Comparison of ENCODE assay signal across 17 cellular contexts in genomic region chr16:72739577-72739976, GRCh38.
DNase-seq lines count a peak whose midpoint lies in the region; FAIRE-seq and TF ChIP-seq lines count a peak whose summit lies in the region.
"Had no signal": no experiment of that assay in that cellular context is flagged by ENCODE, and none has a peak within 500 bp of the region (broad histone marks: within the 10 kb centered on the region; RNA-seq: fewer than 3 reads in every experiment).

No MANE protein-coding gene starts in this region.

- H4K20me1 ChIP-seq in mammary epithelial cell (ENCODE audit: insufficient read depth, low read length) (no peaks in the 10 kb centered on the region), astrocyte (ENCODE audit: insufficient read depth, low read length) (no peaks in the 10 kb centered on the region), hepatocyte (ENCODE audit: insufficient read depth, poor library complexity, severe bottlenecking) (no peaks in the 10 kb centered on the region)

- BruUV-seq in mammary epithelial cell (replicated peaks; lab: Mats Ljungman, UMichigan), result no TSS peak
- BruUV-seq in MCF 10A (replicated peaks; lab: Mats Ljungman, UMichigan), result no TSS peak

- H3K79me2 ChIP-seq in mammary epithelial cell (ENCODE audit: insufficient read depth, low read length), result no peaks in the 10 kb centered on the region
- no peaks in the 10 kb centered on the region for H3K79me2 ChIP-seq in astrocyte (ENCODE audit: insufficient read depth, low read length)
- H3K79me2 ChIP-seq in hepatocyte, result no peaks in the 10 kb centered on the region

- H3K4me1 Mint-ChIP-seq in MCF 10A (ENCODE audit: insufficient read depth, unreplicated experiment) (peaks cover 4% of the 10 kb centered on the region), astrocyte (ENCODE audit: low read depth, unreplicated experiment) (peaks cover 16% of the 10 kb centered on the region)
- H3K4me1 Mint-ChIP-seq: activated T-helper 17 cell treated with anti-CD3 and anti-CD28 coated beads, Interleukin-2, amount 50 U/mL, for 72 hours had no signal

- H3K9me3 Mint-ChIP-seq in MCF 10A (ENCODE audit: unreplicated experiment) (no peaks in the 10 kb centered on the region), astrocyte (ENCODE audit: unreplicated experiment) (peaks cover 6% of the 10 kb centered on the region)

- H3K27ac ChIP-seq in mammary epithelial cell (ENCODE audit: insufficient read depth, low read depth, low read length) (no peak overlapping the region), astrocyte (ENCODE audit: low read depth, low read length) (peak overlapping the region; percentile 14), hepatocyte (peak overlapping the region; percentile 24), thyroid gland (peak overlapping the region; percentile 61 to 80 (median 66)), ascending aorta (no peak overlapping the region)
- H3K27ac ChIP-seq: 22Rv1, neutrophil had no signal

- intact Hi-C loops in mammary epithelial cell (cut with micrococcal nuclease), result no loop called here
- intact Hi-C loops in MCF 10A (cut with micrococcal nuclease), result no loop called here
- intact Hi-C loops in thyroid gland (cut with DNase I), result no loop called here
- intact Hi-C loops in ascending aorta (cut with DNase I), result no loop called here

- TF ChIP-seq CTCF in mammary epithelial cell (conservative IDR thresholded peaks at IDR 0.05 in 1 of 2, IDR thresholded peaks at IDR 0.05 in 1 of 2; ENCODE audit: extremely low read depth in 1 of 2, insufficient read depth in 1 of 2, low read depth in 1 of 2, low read length in 2 of 2) (no peak), MCF 10A (IDR thresholded peaks at IDR 0.05; ENCODE audit: unreplicated experiment) (no peak), astrocyte (IDR thresholded peaks at IDR 0.05; ENCODE audit: insufficient read depth, low read depth, low read length) (no peak), hepatocyte (IDR thresholded peaks at IDR 0.05; ENCODE audit: poor library complexity) (no peak), thyroid gland (IDR thresholded peaks at IDR 0.05) (no peak), ascending aorta (IDR thresholded peaks at IDR 0.05) (no peak)

- H3K27me3 ChIP-seq in mammary epithelial cell (ENCODE audit: insufficient read depth, low read length) (no peaks in the 10 kb centered on the region), astrocyte (ENCODE audit: insufficient read depth, low read length) (no peaks in the 10 kb centered on the region), hepatocyte (no peaks in the 10 kb centered on the region), thyroid gland (no peaks in the 10 kb centered on the region), ascending aorta (no peaks in the 10 kb centered on the region)
- H3K27me3 ChIP-seq: neutrophil had no signal

- CTCF ChIA-PET in mammary epithelial cell (lab: Charles Lee; ENCODE audit: low non-redundant PET) (interaction anchor here (0.5 kb wide), 1 partner anchor 10 kb away, joined by 11 read pairs; no protein-coding TSS in a partner anchor), MCF 10A (lab: Yijun Ruan, JAX) (interaction anchor here (0.7 kb wide), 1 partner anchor 14 kb away, joined by 3 read pairs; no protein-coding TSS in a partner anchor)

- 0% methylated on average over 1 of the region's 1 CpG for WGBS in mammary epithelial cell (ENCODE audit: low coverage, missing lambda C conversion rate)
- whole genome bisulfite sequencing in hepatocyte (ENCODE audit: low lambda C conversion rate, missing lambda C conversion rate), result 29% methylated on average over 1 of the region's 1 CpG
- WGBS in thyroid gland, 2 donors, result 19 to 25% methylated on average over 1 of the region's 1 CpG

- H3K4me3 ChIP-seq in mammary epithelial cell (replicated peaks in 1 of 3; ENCODE audit: insufficient read depth in 1 of 3, low read depth in 2 of 3, low read length in 3 of 3), result no peak overlapping the region
- no peak overlapping the region for H3K4me3 ChIP-seq in astrocyte (ENCODE audit: insufficient read depth, low read depth, low read length)
- no peak overlapping the region for H3K4me3 ChIP-seq in hepatocyte
- no peak overlapping the region for H3K4me3 ChIP-seq in thyroid gland (replicated peaks in 1 of 3)
- no peak overlapping the region for H3K4me3 ChIP-seq in ascending aorta

- POLR2A ChIA-PET in MCF 10A (lab: Yijun Ruan, JAX), result interaction anchor here (0.6 kb wide), 1 partner anchor 114 kb away, joined by 3 read pairs; no protein-coding TSS in a partner anchor

- in situ Hi-C loops in mammary epithelial cell (cut with MboI; ENCODE audit: low sequenced_read_pairs in 2 of 2), result no loop called here

- no peak for FAIRE-seq in astrocyte (lab: Jason Lieb, UNC)
- FAIRE-seq: endothelial cell of umbilical vein had no signal

- peak overlapping the region; percentile 1 for H2AFZ ChIP-seq in mammary epithelial cell (ENCODE audit: low read depth, low read length)
- no peak overlapping the region for H2AFZ ChIP-seq in astrocyte (ENCODE audit: low read depth, low read length)
- no peak overlapping the region for H2AFZ ChIP-seq in hepatocyte

- H3K4me3 Mint-ChIP-seq in MCF 10A (ENCODE audit: unreplicated experiment), result no peak overlapping the region
- H3K4me3 Mint-ChIP-seq in astrocyte (ENCODE audit: unreplicated experiment), result no peak overlapping the region
- H3K4me3 Mint-ChIP-seq: activated CD8-positive, alpha-beta T cell treated with anti-CD3 and anti-CD28 coated beads for 36 hours; activated T-helper 17 cell treated with anti-CD3 and anti-CD28 coated beads, Interleukin-2, amount 50 U/mL, for 72 hours; stimulated activated naive CD8-positive, alpha-beta T cell treated with anti-CD3 and anti-CD28 coated beads, Interleukin-15, Interleukin-2, amounts not matched to agents 100 ng/mL and 50 ng/mL, for 24 hours had no signal

- DNase-seq in mammary epithelial cell, result peak; percentile 8
- no peak for DNase-seq in MCF 10A (ENCODE audit: unreplicated experiment)
- DNase-seq in astrocyte (ENCODE audit: low read depth), result peak; percentile 83
- no peak for DNase-seq in hepatocyte (ENCODE audit: low spot score)
- no peak for DNase-seq in thyroid gland
- DNase-seq in mucosa of gallbladder (ENCODE audit: low spot score), result no peak
- DNase-seq in ascending aorta (ENCODE audit: low spot score in 2 of 2), result no peak
- no peak for DNase-seq in NCI-H748 treated with DMSO at 0.1 percent for 48 hours (lab: John Stamatoyannopoulos, UW)
- DNase-seq: activated CD8-positive, alpha-beta T cell treated with anti-CD3 and anti-CD28 coated beads for 36 hours; caudate nucleus; NK-92 treated with Interleukin-12 subunit alpha and Interleukin-12 subunit beta, amount 100 ng/mL, for 24 hours; SHP77 treated with DMSO at 0.1 percent for 48 hours had no signal

- H3K27ac Mint-ChIP-seq in MCF 10A (ENCODE audit: low read depth, unreplicated experiment), result no peak overlapping the region
- H3K27ac Mint-ChIP-seq in astrocyte (ENCODE audit: unreplicated experiment), result peak overlapping the region; percentile 73
- H3K27ac Mint-ChIP-seq: activated CD8-positive, alpha-beta T cell treated with anti-CD3 and anti-CD28 coated beads for 36 hours; activated T-helper 17 cell treated with anti-CD3 and anti-CD28 coated beads, Interleukin-2, amount 50 U/mL, for 72 hours; stimulated activated naive CD8-positive, alpha-beta T cell treated with anti-CD3 and anti-CD28 coated beads, Interleukin-15, Interleukin-2, amounts not matched to agents 100 ng/mL and 50 ng/mL, for 24 hours had no signal

- H3K36me3 ChIP-seq in mammary epithelial cell (ENCODE audit: insufficient read depth, low read length) (no peaks in the 10 kb centered on the region), astrocyte (ENCODE audit: insufficient read depth, low read length) (no peaks in the 10 kb centered on the region), hepatocyte (replicated peaks; ENCODE audit: insufficient read depth, low read depth) (no peaks in the 10 kb centered on the region), thyroid gland (no peaks in the 10 kb centered on the region), ascending aorta (no peaks in the 10 kb centered on the region)
- H3K36me3 ChIP-seq: neutrophil had no signal

- peaks cover 3% of the 10 kb centered on the region for H3K4me1 ChIP-seq in mammary epithelial cell (ENCODE audit: insufficient read depth, low read length)
- no peaks in the 10 kb centered on the region for H3K4me1 ChIP-seq in astrocyte (ENCODE audit: insufficient read depth, low read length)
- peaks cover 12% of the 10 kb centered on the region for H3K4me1 ChIP-seq in hepatocyte (ENCODE audit: insufficient read depth)
- H3K4me1 ChIP-seq in thyroid gland, result peaks cover 14 to 21% of the 10 kb centered on the region in 2 donors
- no peaks in the 10 kb centered on the region for H3K4me1 ChIP-seq in ascending aorta

- no peaks in the 10 kb centered on the region for H3K9me3 ChIP-seq in mammary epithelial cell (replicated peaks; ENCODE audit: insufficient read depth, low read length)
- H3K9me3 ChIP-seq in astrocyte (ENCODE audit: insufficient read depth, low read depth, low read length), result no peaks in the 10 kb centered on the region
- H3K9me3 ChIP-seq in hepatocyte (ENCODE audit: low read depth), result no peaks in the 10 kb centered on the region
- H3K9me3 ChIP-seq in thyroid gland, result no peaks in the 10 kb centered on the region
- H3K9me3 ChIP-seq in ascending aorta, result no peaks in the 10 kb centered on the region
- H3K9me3 ChIP-seq: neutrophil had no signal

- TF ChIP-seq POLR2A in thyroid gland (IDR thresholded peaks at IDR 0.05), result no peak

- no peaks in the 10 kb centered on the region for H3K9me2 ChIP-seq in hepatocyte (replicated peaks; ENCODE audit: insufficient read depth)

- no peak overlapping the region for H3K4me2 ChIP-seq in mammary epithelial cell (ENCODE audit: insufficient read depth, low read depth, low read length)
- peak overlapping the region; percentile 52 for H3K4me2 ChIP-seq in astrocyte (ENCODE audit: low read length)
- no peak overlapping the region for H3K4me2 ChIP-seq in hepatocyte

- no peaks in the 10 kb centered on the region for H3K27me3 Mint-ChIP-seq in MCF 10A (ENCODE audit: insufficient read depth, unreplicated experiment)
- H3K27me3 Mint-ChIP-seq in astrocyte (ENCODE audit: low read depth, unreplicated experiment), result no peaks in the 10 kb centered on the region
- H3K27me3 Mint-ChIP-seq: stimulated activated naive CD8-positive, alpha-beta T cell treated with anti-CD3 and anti-CD28 coated beads, Interleukin-15, Interleukin-2, amounts not matched to agents 100 ng/mL and 50 ng/mL, for 24 hours had no signal

- dilution Hi-C loops in mammary epithelial cell (cut with HindIII; ENCODE audit: low sequenced_read_pairs), result no loop called here

- H3K9ac ChIP-seq in mammary epithelial cell (ENCODE audit: insufficient read depth, low read length) (no peak overlapping the region), astrocyte (ENCODE audit: low read length) (no peak overlapping the region)

- H3K36me3 Mint-ChIP-seq in MCF 10A (ENCODE audit: insufficient read depth, unreplicated experiment) (no peaks in the 10 kb centered on the region), astrocyte (ENCODE audit: low read depth, unreplicated experiment) (no peaks in the 10 kb centered on the region)

Comparison
In these comparisons a context has a peak if more than half of its experiments do, and no peak if none do; other contexts are left out.
1. DNase-seq: peak in mammary epithelial cell (single experiment) and astrocyte (single experiment); none in MCF 10A (single experiment), hepatocyte (single experiment), thyroid gland (0 of 2), mucosa of gallbladder (single experiment), ascending aorta (0 of 2) and NCI-H748 treated with DMSO at 0.1 percent for 48 hours (single experiment).
2. H3K27ac ChIP-seq: peak in astrocyte (single experiment), hepatocyte (single experiment) and thyroid gland (3 of 3); none in mammary epithelial cell (single experiment) and ascending aorta (0 of 2).